In genomic region chr1:160017592-160017991, GRCh38 we compare ENCODE assay signal across 31 cellular contexts. TPM values are rescaled to one million over a fixed set of nuclear protein-coding genes. Genes with fewer than 3 reads are reported as not detected.
"Had no signal": no experiment of that assay in that cellular context is flagged by ENCODE, and none has a peak within 500 bp of the region (broad histone marks: within the 10 kb centered on the region; RNA-seq: fewer than 3 reads in every experiment).

No MANE protein-coding gene starts in this region.

- H3K36me3 ChIP-seq: MG63, Peyer's patch, SJSA1 had no signal

- H3K4me3 ChIP-seq: MG63, Peyer's patch, SJSA1 had no signal

- H3K9me2 ChIP-seq: SK-N-SH had no signal

- H3K9me3 ChIP-seq: MG63, Peyer's patch, SJSA1, SK-N-SH had no signal

- ATAC-seq: PC-3 had no signal

- H3K9ac ChIP-seq: SK-N-SH had no signal

- DNase-seq: Kasumi-1, MG63, NCI-H1048, NCI-H1092 treated with DMSO at 0.1 percent for 48 hours, NCI-H1105 treated with DMSO at 0.1 percent for 48 hours, NCI-H1417, NCI-H1436, NCI-H146, NCI-H1694, NCI-H187, NCI-H1930, NCI-H2029 treated with DMSO at 0.1 percent for 48 hours, NCI-H2081 treated with DMSO at 0.1 percent for 48 hours, NCI-H2107, NCI-H2171, NCI-H226, NCI-H446 treated with DMSO at 0.1 percent for 48 hours, NCI-H510A, NCI-H524, NCI-H526, NCI-H748 treated with DMSO at 0.1 percent for 48 hours, NCI-H82, PC-3, Peyer's patch, Right ventricle myocardium superior, RPMI8226, SHP77 treated with DMSO at 0.1 percent for 48 hours, SK-N-SH, SW 1271 had no signal

- H3K4me2 ChIP-seq: SK-N-SH had no signal

- H3K27ac ChIP-seq: Peyer's patch, SJSA1 had no signal

- H3K27me3 ChIP-seq: MG63, Peyer's patch had no signal

RNA-seq across cellular contexts. Expression of gene KCNJ10, which starts 52.4 kb away (rescaled TPM):
- total RNA-seq: M059J, Peyer's patch, SJSA1 had no signal
- polyA plus RNA-seq: SK-N-SH had no signal
